In the genomic region with DNA sequence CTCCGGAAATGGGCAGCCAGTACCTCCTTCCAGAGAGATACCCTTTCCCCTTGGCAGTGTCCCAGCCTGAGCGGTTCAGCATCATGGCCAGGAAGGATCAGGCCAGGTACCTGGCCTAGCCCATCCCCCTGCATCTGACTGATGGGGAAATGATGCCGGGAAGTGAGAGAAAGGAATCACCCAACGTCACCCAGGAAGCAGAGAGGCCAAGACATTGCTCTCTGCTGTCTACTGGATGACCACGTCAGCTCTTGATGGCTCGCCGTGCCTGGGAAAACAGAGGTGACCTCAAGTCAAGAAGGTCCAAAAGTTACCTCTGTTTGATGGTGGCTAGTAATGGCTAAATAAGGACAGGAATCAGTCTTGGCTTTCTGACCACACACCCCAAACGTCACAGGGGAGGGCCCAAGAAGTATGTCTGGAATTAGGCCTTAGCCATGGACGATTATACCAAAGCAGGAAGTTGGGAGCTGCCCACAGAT, we compare ENCODE assay signal across 11 cellular contexts.
DNase-seq lines count a peak whose midpoint lies in the region; ATAC-seq and TF ChIP-seq lines count a peak whose summit lies in the region.
"Had no signal": no experiment of that assay in that cellular context is flagged by ENCODE, and none has a peak within 500 bp of the region (broad histone marks: within the 10 kb centered on the region; RNA-seq: fewer than 3 reads in every experiment).

No MANE protein-coding gene starts in this region.

- DNase-seq in AG10803 (ENCODE audit: low read depth), result peak; percentile 84
- DNase-seq in SJSA1 (ENCODE audit: low read depth in 1 of 2, low spot score in 2 of 2), result peak; percentile 87
- peak; percentile 38 for DNase-seq in fibroblast of the aortic adventitia (ENCODE audit: low read depth)
- DNase-seq in renal cortical epithelial cell (ENCODE audit: low read depth), result peak; percentile 76
- no peak for DNase-seq in COLO668 (lab: John Stamatoyannopoulos, UW; ENCODE audit: unreplicated experiment)
- no peak for DNase-seq in GM10248 (ENCODE audit: extremely low spot score)
- DNase-seq: C1 segment of cervical spinal cord; endodermal cell; stimulated activated naive B cell treated with anti-CD40 and anti-IgM and Interleukin-4, amounts not matched to agents 10 μg/mL and 1 μg/mL and 100 μg/mL, for 72 hours had no signal

- ATAC-seq in HG03108 (IDR thresholded peaks at IDR 0.05; ENCODE audit: unreplicated experiment) (no peak), HG02610 (IDR thresholded peaks at IDR 0.05; ENCODE audit: unreplicated experiment) (no peak)
- ATAC-seq: stimulated activated naive B cell treated with anti-CD40 and anti-IgM and Interleukin-4, amounts not matched to agents 10 μg/mL and 1 μg/mL and 100 μg/mL, for 72 hours had no signal

- no peaks in the 10 kb centered on the region for H3K9me3 ChIP-seq in SJSA1 (replicated peaks)

- H3K4me3 ChIP-seq in AG10803 (ENCODE audit: low read length) (no peak overlapping the region), SJSA1 (no peak overlapping the region), fibroblast of the aortic adventitia (ENCODE audit: low read depth, low read length) (no peak overlapping the region)

- peaks cover 23% of the 10 kb centered on the region for H3K36me3 ChIP-seq in SJSA1

- peak overlapping the region; percentile 79 for H3K27ac ChIP-seq in SJSA1

- TF ChIP-seq CTCF in AG10803 (conservative IDR thresholded peaks at IDR 0.05; ENCODE audit: low read length) (no peak), fibroblast of the aortic adventitia (IDR thresholded peaks at IDR 0.05; ENCODE audit: insufficient read depth, low read length) (no peak), GM10248 (IDR thresholded peaks at IDR 0.05; ENCODE audit: control extremely low read depth, extremely low read depth, low read depth, missing control alignments) (no peak)

- H3K27me3 ChIP-seq in SJSA1 (replicated peaks), result no peaks in the 10 kb centered on the region

- peaks cover 54% of the 10 kb centered on the region for H3K4me1 ChIP-seq in SJSA1 (replicated peaks)

- POLR2A ChIA-PET in GM10248 (lab: Yijun Ruan, JAX), result no interaction called here

- CTCF ChIA-PET in GM10248 (lab: Yijun Ruan, JAX), result interaction anchor here (1.6 kb wide), 1 partner anchor 16 kb away, joined by 6 read pairs; no protein-coding TSS in a partner anchor

Comparison
In these comparisons a context has a peak if more than half of its experiments do, and no peak if none do; other contexts are left out.
1. DNase-seq: peak in AG10803 (single experiment), SJSA1 (2 of 2), fibroblast of the aortic adventitia (single experiment) and renal cortical epithelial cell (single experiment); none in COLO668 (single experiment) and GM10248 (single experiment).